In the genomic region with DNA sequence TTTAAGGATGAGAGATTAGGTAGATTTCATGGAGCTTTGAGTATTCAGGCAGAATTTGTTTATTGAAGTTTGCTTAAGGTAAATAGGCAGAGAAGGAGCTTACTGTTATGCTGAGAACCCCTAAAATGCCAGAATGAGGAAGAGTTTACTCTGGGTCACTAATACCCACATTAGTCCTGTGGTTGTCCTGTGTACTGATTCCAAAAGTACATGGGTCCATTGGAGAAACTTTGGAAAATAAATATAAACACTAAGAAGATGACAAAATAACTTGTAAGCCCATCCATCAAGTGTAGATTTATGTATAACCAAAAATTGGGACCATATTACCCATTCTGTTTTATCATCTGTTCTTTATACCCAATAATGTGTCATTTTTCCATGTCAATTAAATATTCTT, we compare ENCODE assay signal across 1 cellular context.
TF ChIP-seq lines count a peak whose summit lies in the region.

No MANE protein-coding gene starts in this region.

TF ChIP-seq in IMR-90, 13 proteins besides CTCF, POLR2A, EP300 and RAD21:
- no peak for TF ChIP-seq MAFK (IDR thresholded peaks at IDR 0.05; ENCODE audit: low read depth, low read length)
- no peak for TF ChIP-seq BHLHE40 (IDR thresholded peaks at IDR 0.05; ENCODE audit: low read depth, low read length)
- TF ChIP-seq, protein P1, sequence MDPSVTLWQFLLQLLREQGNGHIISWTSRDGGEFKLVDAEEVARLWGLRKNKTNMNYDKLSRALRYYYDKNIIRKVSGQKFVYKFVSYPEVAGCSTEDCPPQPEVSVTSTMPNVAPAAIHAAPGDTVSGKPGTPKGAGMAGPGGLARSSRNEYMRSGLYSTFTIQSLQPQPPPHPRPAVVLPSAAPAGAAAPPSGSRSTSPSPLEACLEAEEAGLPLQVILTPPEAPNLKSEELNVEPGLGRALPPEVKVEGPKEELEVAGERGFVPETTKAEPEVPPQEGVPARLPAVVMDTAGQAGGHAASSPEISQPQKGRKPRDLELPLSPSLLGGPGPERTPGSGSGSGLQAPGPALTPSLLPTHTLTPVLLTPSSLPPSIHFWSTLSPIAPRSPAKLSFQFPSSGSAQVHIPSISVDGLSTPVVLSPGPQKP (IDR thresholded peaks at IDR 0.05; ENCODE audit: borderline replicate concordance, low read depth, low read length): no peak
- TF ChIP-seq, protein P2, sequence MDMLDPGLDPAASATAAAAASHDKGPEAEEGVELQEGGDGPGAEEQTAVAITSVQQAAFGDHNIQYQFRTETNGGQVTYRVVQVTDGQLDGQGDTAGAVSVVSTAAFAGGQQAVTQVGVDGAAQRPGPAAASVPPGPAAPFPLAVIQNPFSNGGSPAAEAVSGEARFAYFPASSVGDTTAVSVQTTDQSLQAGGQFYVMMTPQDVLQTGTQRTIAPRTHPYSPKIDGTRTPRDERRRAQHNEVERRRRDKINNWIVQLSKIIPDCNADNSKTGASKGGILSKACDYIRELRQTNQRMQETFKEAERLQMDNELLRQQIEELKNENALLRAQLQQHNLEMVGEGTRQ (IDR thresholded peaks at IDR 0.05; ENCODE audit: low read depth, low read length): no peak
- TF ChIP-seq NFE2L2 (IDR thresholded peaks at IDR 0.05; ENCODE audit: low read depth, low read length): no peak
- no peak for TF ChIP-seq FOS (IDR thresholded peaks at IDR 0.05; ENCODE audit: low read depth, low read length)
- TF ChIP-seq MAZ (IDR thresholded peaks at IDR 0.05; ENCODE audit: borderline replicate concordance, low read depth, low read length): no peak
- TF ChIP-seq RFX5 (IDR thresholded peaks at IDR 0.05; ENCODE audit: low read depth, low read length): no peak
- no peak for TF ChIP-seq SMC3 (IDR thresholded peaks at IDR 0.05; ENCODE audit: low read depth, low read length)
- no peak for TF ChIP-seq CHD1 (IDR thresholded peaks at IDR 0.05; ENCODE audit: low read depth, low read length)
- no peak for TF ChIP-seq RCOR1 (IDR thresholded peaks at IDR 0.05; ENCODE audit: insufficient replicate concordance, low read length)
- TF ChIP-seq MXI1 (IDR thresholded peaks at IDR 0.05; ENCODE audit: borderline replicate concordance, low read depth, low read length): no peak
- TF ChIP-seq CEBPB (IDR thresholded peaks at IDR 0.05; ENCODE audit: low read depth, low read length): no peak
TF ChIP-seq in IMR-90: peak in this region for 0.
